In the genomic region with DNA sequence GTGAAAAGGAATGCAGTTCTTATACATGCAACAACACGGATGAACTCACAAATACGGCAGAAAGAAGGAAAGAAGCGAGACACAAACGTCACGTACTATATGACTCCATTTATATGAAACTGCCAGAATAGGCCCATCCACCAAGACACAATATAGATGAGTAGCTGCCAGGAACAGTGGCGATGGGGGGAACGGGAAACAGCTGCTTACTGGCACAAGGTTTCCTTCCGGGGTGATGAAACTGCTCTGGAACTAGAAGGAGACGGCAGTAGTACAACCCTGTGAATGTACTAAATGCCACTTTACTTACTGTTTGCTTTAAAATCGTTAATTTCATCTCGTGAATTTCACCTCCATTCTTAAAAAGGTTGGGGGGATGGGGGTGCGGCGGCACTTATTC, we compare ENCODE assay signal across 1 cellular context.
TF ChIP-seq lines count a peak whose summit lies in the region.

No MANE protein-coding gene starts in this region.

TF ChIP-seq in IMR-90, 13 proteins besides CTCF, POLR2A, EP300 and RAD21:
- TF ChIP-seq NFE2L2 (IDR thresholded peaks at IDR 0.05; ENCODE audit: low read depth, low read length) (no peak), MAFK (IDR thresholded peaks at IDR 0.05; ENCODE audit: low read depth, low read length) (no peak), SMC3 (IDR thresholded peaks at IDR 0.05; ENCODE audit: low read depth, low read length) (no peak), FOS (IDR thresholded peaks at IDR 0.05; ENCODE audit: low read depth, low read length) (no peak), MAZ (IDR thresholded peaks at IDR 0.05; ENCODE audit: borderline replicate concordance, low read depth, low read length) (no peak), BHLHE40 (IDR thresholded peaks at IDR 0.05; ENCODE audit: low read depth, low read length) (no peak), CHD1 (IDR thresholded peaks at IDR 0.05; ENCODE audit: low read depth, low read length) (no peak), RCOR1 (IDR thresholded peaks at IDR 0.05; ENCODE audit: insufficient replicate concordance, low read length) (no peak), CEBPB (IDR thresholded peaks at IDR 0.05; ENCODE audit: low read depth, low read length) (no peak), MXI1 (IDR thresholded peaks at IDR 0.05; ENCODE audit: borderline replicate concordance, low read depth, low read length) (no peak), RFX5 (IDR thresholded peaks at IDR 0.05; ENCODE audit: low read depth, low read length) (no peak)
- TF ChIP-seq, protein P1, sequence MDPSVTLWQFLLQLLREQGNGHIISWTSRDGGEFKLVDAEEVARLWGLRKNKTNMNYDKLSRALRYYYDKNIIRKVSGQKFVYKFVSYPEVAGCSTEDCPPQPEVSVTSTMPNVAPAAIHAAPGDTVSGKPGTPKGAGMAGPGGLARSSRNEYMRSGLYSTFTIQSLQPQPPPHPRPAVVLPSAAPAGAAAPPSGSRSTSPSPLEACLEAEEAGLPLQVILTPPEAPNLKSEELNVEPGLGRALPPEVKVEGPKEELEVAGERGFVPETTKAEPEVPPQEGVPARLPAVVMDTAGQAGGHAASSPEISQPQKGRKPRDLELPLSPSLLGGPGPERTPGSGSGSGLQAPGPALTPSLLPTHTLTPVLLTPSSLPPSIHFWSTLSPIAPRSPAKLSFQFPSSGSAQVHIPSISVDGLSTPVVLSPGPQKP (IDR thresholded peaks at IDR 0.05; ENCODE audit: borderline replicate concordance, low read depth, low read length) = no peak
- TF ChIP-seq, protein P2, sequence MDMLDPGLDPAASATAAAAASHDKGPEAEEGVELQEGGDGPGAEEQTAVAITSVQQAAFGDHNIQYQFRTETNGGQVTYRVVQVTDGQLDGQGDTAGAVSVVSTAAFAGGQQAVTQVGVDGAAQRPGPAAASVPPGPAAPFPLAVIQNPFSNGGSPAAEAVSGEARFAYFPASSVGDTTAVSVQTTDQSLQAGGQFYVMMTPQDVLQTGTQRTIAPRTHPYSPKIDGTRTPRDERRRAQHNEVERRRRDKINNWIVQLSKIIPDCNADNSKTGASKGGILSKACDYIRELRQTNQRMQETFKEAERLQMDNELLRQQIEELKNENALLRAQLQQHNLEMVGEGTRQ (IDR thresholded peaks at IDR 0.05; ENCODE audit: low read depth, low read length) = no peak
